1 cellular context compared by ENCODE assay signal in genomic region chr6:133131621-133132020, GRCh38.
TF ChIP-seq lines count a peak whose summit lies in the region.

No MANE protein-coding gene starts in this region.

TF ChIP-seq in HepG2, 621 proteins besides CTCF, POLR2A, EP300 and RAD21 (continued from another document):
- TF ChIP-seq REST (IDR thresholded peaks at IDR 0.05; ENCODE audit: borderline replicate concordance in 1 of 2, low read depth in 1 of 2, low read length in 2 of 2), result no peak
- TF ChIP-seq TFDP2 (CRISPR knock-in tag; IDR thresholded peaks at IDR 0.05), result no peak
- no peak for TF ChIP-seq TEF (CRISPR knock-in tag; IDR thresholded peaks at IDR 0.05)
- TF ChIP-seq BHLHE40 (IDR thresholded peaks at IDR 0.05; ENCODE audit: low read length), result no peak
- no peak for TF ChIP-seq ZMYM4 (CRISPR knock-in tag; IDR thresholded peaks at IDR 0.05)
- no peak for TF ChIP-seq ZFP36L2 (CRISPR knock-in tag; IDR thresholded peaks at IDR 0.05)
- TF ChIP-seq GATA4 (IDR thresholded peaks at IDR 0.05; ENCODE audit: borderline replicate concordance, low read depth), result no peak
- TF ChIP-seq SMYD3 (CRISPR knock-in tag; IDR thresholded peaks at IDR 0.05), result no peak
- TF ChIP-seq ZNF367 (CRISPR knock-in tag; IDR thresholded peaks at IDR 0.05; ENCODE audit: borderline replicate concordance), result no peak
- no peak for TF ChIP-seq ZBTB38 (CRISPR knock-in tag; IDR thresholded peaks at IDR 0.05)
- no peak for TF ChIP-seq ZMYM3 (CRISPR knock-in tag; IDR thresholded peaks at IDR 0.05)
